Comparison of ENCODE assay signal across 14 cellular contexts in the genomic region with DNA sequence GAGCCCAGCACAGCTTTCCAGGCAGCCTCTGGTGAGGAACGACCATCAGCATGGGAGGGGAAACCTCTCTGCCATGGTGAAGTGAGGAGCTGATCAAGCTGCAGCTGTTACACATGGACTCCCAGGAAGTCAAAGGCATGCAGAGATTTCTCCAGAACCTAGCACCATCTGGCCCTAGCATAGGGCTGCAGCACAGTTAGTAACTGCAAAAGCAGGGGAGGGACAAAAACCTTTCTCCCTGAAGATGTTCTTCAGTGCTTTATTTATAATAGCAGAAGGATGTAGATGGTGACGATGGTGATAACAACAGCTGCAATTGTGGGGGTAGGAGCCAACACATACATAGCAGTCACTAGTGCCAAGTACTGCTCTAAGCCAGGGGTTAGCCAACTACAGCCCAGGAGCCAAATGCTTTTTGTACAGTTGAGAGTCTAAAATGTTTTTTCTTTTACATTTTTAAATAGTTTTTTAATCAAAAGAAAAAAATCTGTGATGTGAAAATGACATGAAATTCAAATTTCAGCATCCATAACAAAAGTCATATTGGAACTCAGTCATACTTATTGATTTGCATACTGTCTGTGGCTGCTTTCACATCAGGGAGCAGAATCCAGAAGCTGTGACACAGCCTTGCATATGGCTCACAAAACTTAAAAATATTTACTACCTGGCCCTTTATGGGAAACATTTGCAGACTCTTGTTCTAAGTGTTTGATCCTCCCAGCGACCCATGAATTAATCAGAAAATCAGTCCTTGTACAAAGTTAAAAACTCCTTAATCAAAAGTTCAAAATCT.
DNase-seq lines count a peak whose midpoint lies in the region; ATAC-seq, FAIRE-seq and TF ChIP-seq lines count a peak whose summit lies in the region.
"Had no signal": no experiment of that assay in that cellular context is flagged by ENCODE, and none has a peak within 500 bp of the region (broad histone marks: within the 10 kb centered on the region; RNA-seq: fewer than 3 reads in every experiment).

No MANE protein-coding gene starts in this region.

- H3K4me1 Mint-ChIP-seq in CD4-positive, alpha-beta memory T cell = peaks cover 0 to 4% (median 3%) of the 10 kb centered on the region in 4 donors

- H3K9me3 Mint-ChIP-seq in CD4-positive, alpha-beta memory T cell = no peaks in the 10 kb centered on the region
- H3K9me3 Mint-ChIP-seq: activated CD4-positive, alpha-beta T cell treated with anti-CD3 and anti-CD28 coated beads, Interleukin-2, amount 10 ng/mL, durations not matched to agents 24 days and 14 days had no signal

- TF ChIP-seq POLR2A in esophagus muscularis mucosa (IDR thresholded peaks at IDR 0.05; ENCODE audit: low read depth) (no peak), stomach (IDR thresholded peaks at IDR 0.05) (no peak)

- no peak for DNase-seq in CD4-positive, alpha-beta memory T cell
- DNase-seq in esophagus muscularis mucosa (ENCODE audit: extremely low spot score) (no peak), frontal cortex (ENCODE audit: low spot score in 2 of 2) (no peak), stomach (no peak), sciatic nerve (ENCODE audit: low spot score) (no peak), NOMO-1 treated with DMSO at 0.1 percent for 48 hours (lab: John Stamatoyannopoulos, UW; ENCODE audit: unreplicated experiment) (no peak)
- DNase-seq: activated CD4-positive, alpha-beta T cell treated with anti-CD3 and anti-CD28 coated beads, Interleukin-2, amount 10 ng/mL, durations not matched to agents 24 days and 14 days; activated gamma-delta T cell treated with Interleukin-2 at 50 U/mL for 16 hours; naive thymus-derived CD4-positive, alpha-beta T cell had no signal

- no peaks in the 10 kb centered on the region for H3K27me3 ChIP-seq in CD4-positive, alpha-beta memory T cell (ENCODE audit: insufficient read depth, low read length)
- H3K27me3 ChIP-seq in esophagus muscularis mucosa (no peaks in the 10 kb centered on the region), stomach (no peaks in the 10 kb centered on the region)
- H3K27me3 ChIP-seq: vagina had no signal

- no peak overlapping the region for H3K27ac ChIP-seq in CD4-positive, alpha-beta memory T cell (ENCODE audit: low read depth, low read length)
- peak overlapping the region; percentile 33 to 50 (median 42) for H3K27ac ChIP-seq in esophagus muscularis mucosa (replicated peaks in 1 of 4)
- H3K27ac ChIP-seq in stomach = no peak overlapping the region
- H3K27ac ChIP-seq: skin epidermis, vagina had no signal

- H3K27me3 Mint-ChIP-seq in CD4-positive, alpha-beta memory T cell = no peaks in the 10 kb centered on the region
- H3K27me3 Mint-ChIP-seq: activated CD4-positive, alpha-beta T cell treated with anti-CD3 and anti-CD28 coated beads, Interleukin-2, amount 10 ng/mL, durations not matched to agents 24 days and 14 days; naive thymus-derived CD4-positive, alpha-beta T cell had no signal

- no peak for FAIRE-seq in frontal cortex (lab: Jason Lieb, UNC)
- FAIRE-seq: HTR-8/SVneo had no signal

- TF ChIP-seq EP300 in esophagus muscularis mucosa (IDR thresholded peaks at IDR 0.05) (no peak), stomach (IDR thresholded peaks at IDR 0.05) (no peak)

- H3K36me3 Mint-ChIP-seq in CD4-positive, alpha-beta memory T cell = peaks cover 44 to 56% of the 10 kb centered on the region in 2 donors

- CTCF ChIA-PET in CD4-positive, alpha-beta memory T cell (lab: Charles Lee; ENCODE audit: partially characterized antibody) = no interaction called here

- no peak overlapping the region for H3K4me3 ChIP-seq in CD4-positive, alpha-beta memory T cell (ENCODE audit: low read length in 2 of 2)
- H3K4me3 ChIP-seq in esophagus muscularis mucosa (no peak overlapping the region), stomach (no peak overlapping the region)
- H3K4me3 ChIP-seq: skin epidermis, vagina had no signal

- no peak overlapping the region for H3K4me3 Mint-ChIP-seq in CD4-positive, alpha-beta memory T cell
- H3K4me3 Mint-ChIP-seq: activated CD4-positive, alpha-beta T cell treated with anti-CD3 and anti-CD28 coated beads, Interleukin-2, amount 10 ng/mL, durations not matched to agents 24 days and 14 days; naive thymus-derived CD4-positive, alpha-beta T cell had no signal

- H3K9me3 ChIP-seq in CD4-positive, alpha-beta memory T cell (ENCODE audit: control insufficient read depth in 1 of 2, low read length in 2 of 2) = no peaks in the 10 kb centered on the region
- no peaks in the 10 kb centered on the region for H3K9me3 ChIP-seq in esophagus muscularis mucosa
- H3K9me3 ChIP-seq in stomach = no peaks in the 10 kb centered on the region
- H3K9me3 ChIP-seq: vagina had no signal

- ATAC-seq in GM19395 (IDR thresholded peaks at IDR 0.05; ENCODE audit: unreplicated experiment) (peak; percentile 74), HG03280 (IDR thresholded peaks at IDR 0.05; ENCODE audit: unreplicated experiment) (peak; percentile 63), sciatic nerve (no peak)
- ATAC-seq: naive thymus-derived CD4-positive, alpha-beta T cell had no signal

- H3K4me1 ChIP-seq in CD4-positive, alpha-beta memory T cell (ENCODE audit: insufficient read depth, low read length) = no peaks in the 10 kb centered on the region
- peaks cover 6 to 44% (median 28%) of the 10 kb centered on the region in 4 donors for H3K4me1 ChIP-seq in esophagus muscularis mucosa
- H3K4me1 ChIP-seq in stomach = peaks cover 0 to 13% (median 6%) of the 10 kb centered on the region in 4 donors

- intact Hi-C loops in CD4-positive, alpha-beta memory T cell (cut with micrococcal nuclease) = no loop called here
- intact Hi-C loops in esophagus muscularis mucosa (cut with DNase I) = no loop called here
- intact Hi-C loops in stomach (cut with DNase I; ENCODE audit: low total_unique reads) = no loop called here
- intact Hi-C loops in sciatic nerve (cut with DNase I) = no loop called here

- H3K27ac Mint-ChIP-seq in CD4-positive, alpha-beta memory T cell = peak overlapping the region in 4 of 7 donors; percentile 0 to 47 (median 18)
- H3K27ac Mint-ChIP-seq: activated CD4-positive, alpha-beta T cell treated with anti-CD3 and anti-CD28 coated beads, Interleukin-2, amount 10 ng/mL, durations not matched to agents 24 days and 14 days had no signal

- no peak for TF ChIP-seq CTCF in esophagus muscularis mucosa (IDR thresholded peaks at IDR 0.05)
- no peak for TF ChIP-seq CTCF in stomach (IDR thresholded peaks at IDR 0.05)

- no peaks in the 10 kb centered on the region for H3K36me3 ChIP-seq in CD4-positive, alpha-beta memory T cell (ENCODE audit: insufficient read depth, low read length)
- H3K36me3 ChIP-seq in esophagus muscularis mucosa = no peaks in the 10 kb centered on the region
- H3K36me3 ChIP-seq in stomach = peaks cover 0 to 6% (median 0%) of the 10 kb centered on the region in 4 donors
- H3K36me3 ChIP-seq: vagina had no signal

- POLR2A ChIA-PET in CD4-positive, alpha-beta memory T cell (lab: Charles Lee; ENCODE audit: partially characterized antibody) = no interaction called here

- 37% methylated on average over 3 of the region's 3 CpGs for WGBS in esophagus muscularis mucosa
- 22 to 50% (median 27%) methylated on average over 2 to 3 of the region's 3 CpGs for WGBS in stomach, 5 donors

Comparison
In these comparisons a context has a peak if more than half of its experiments do, and no peak if none do; other contexts are left out.
1. H3K27ac ChIP-seq: peak in esophagus muscularis mucosa (4 of 4); none in CD4-positive, alpha-beta memory T cell (single experiment) and stomach (0 of 5).